In the genomic region with DNA sequence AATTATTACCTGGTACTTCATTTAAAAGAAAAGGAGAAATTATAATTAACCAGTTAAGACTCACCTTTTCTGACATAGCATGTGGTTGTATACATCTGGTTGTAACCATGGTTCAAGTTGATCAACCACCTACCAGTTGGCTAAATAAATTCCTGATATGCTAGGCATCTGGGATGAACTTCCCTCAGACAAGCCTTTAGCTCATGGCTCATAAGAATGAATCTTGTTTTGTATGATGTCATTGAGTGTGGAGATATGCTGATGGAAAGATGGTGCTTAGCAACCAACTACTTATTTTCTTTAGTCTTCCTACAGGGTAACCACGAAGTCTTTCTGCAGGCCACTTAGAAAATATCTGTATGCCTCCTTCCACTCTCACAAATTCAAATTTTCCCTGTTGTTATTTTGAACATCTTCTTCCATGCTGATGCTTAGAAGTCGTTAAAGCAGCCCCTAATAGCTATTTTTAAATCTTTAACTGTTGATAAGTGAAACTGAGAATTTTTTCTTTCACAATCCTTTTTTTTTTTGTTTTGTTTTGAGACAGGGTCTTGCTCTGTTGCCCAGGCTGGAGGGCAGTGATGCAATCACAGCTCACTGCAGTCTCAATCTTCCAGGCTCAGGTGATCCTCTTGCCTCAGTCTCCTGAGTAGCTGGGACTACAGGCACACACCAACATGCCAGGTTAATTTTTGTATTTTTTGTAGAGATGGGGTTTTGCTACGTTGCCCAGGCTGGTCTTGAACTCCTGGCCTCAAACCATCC, we compare ENCODE assay signal across 17 cellular contexts. TPM values are rescaled to one million over a fixed set of nuclear protein-coding genes. Genes with fewer than 3 reads are reported as not detected.
DNase-seq lines count a peak whose midpoint lies in the region; ATAC-seq lines count a peak whose summit lies in the region.
"Had no signal": no experiment of that assay in that cellular context is flagged by ENCODE, and none has a peak within 500 bp of the region (broad histone marks: within the 10 kb centered on the region; RNA-seq: fewer than 3 reads in every experiment).

No MANE protein-coding gene starts in this region.

- no peaks in the 10 kb centered on the region for H3K4me1 Mint-ChIP-seq in CD4-positive, alpha-beta memory T cell
- H3K4me1 Mint-ChIP-seq: activated CD4-positive, alpha-beta T cell treated with anti-CD3 and anti-CD28 coated beads, Interleukin-2, amount 10 ng/mL, durations not matched to agents 24 days and 14 days had no signal

- no peaks in the 10 kb centered on the region for H3K36me3 ChIP-seq in CD4-positive, alpha-beta memory T cell (ENCODE audit: insufficient read depth, low read length)
- H3K36me3 ChIP-seq: colonic mucosa, thoracic aorta had no signal

- H3K4me1 ChIP-seq in CD4-positive, alpha-beta memory T cell (ENCODE audit: insufficient read depth, low read length), result no peaks in the 10 kb centered on the region
- H3K4me1 ChIP-seq: colonic mucosa had no signal

- no peak overlapping the region for H3K4me3 Mint-ChIP-seq in CD4-positive, alpha-beta memory T cell
- H3K4me3 Mint-ChIP-seq: activated CD4-positive, alpha-beta T cell treated with anti-CD3 and anti-CD28 coated beads, Interleukin-2, amount 10 ng/mL, durations not matched to agents 24 days and 14 days had no signal

- H3K9me3 Mint-ChIP-seq in CD4-positive, alpha-beta memory T cell, result no peaks in the 10 kb centered on the region

- DNase-seq in AG08395 (ENCODE audit: low spot score) (peak; percentile 53), amniotic epithelial cell (ENCODE audit: low read depth) (peak; percentile 92), hepatic stellate cell (ENCODE audit: low spot score) (peak; percentile 56), COR-L47 (lab: John Stamatoyannopoulos, UW) (no peak)
- no peak for DNase-seq in CD4-positive, alpha-beta memory T cell
- DNase-seq: activated CD4-positive, alpha-beta T cell treated with anti-CD3 and anti-CD28 coated beads, Interleukin-2, amount 10 ng/mL, durations not matched to agents 24 days and 14 days; activated effector memory CD4-positive, alpha-beta T cell treated with Interleukin-2 at 50 U/mL for 16 hours; C1 segment of cervical spinal cord; colonic mucosa; NCI-H1105; NCI-H774 had no signal

- no peaks in the 10 kb centered on the region for H3K27me3 ChIP-seq in CD4-positive, alpha-beta memory T cell (ENCODE audit: insufficient read depth, low read length)
- H3K27me3 ChIP-seq: colonic mucosa, hepatocyte had no signal

- H3K27ac Mint-ChIP-seq in CD4-positive, alpha-beta memory T cell, result no peak overlapping the region
- H3K27ac Mint-ChIP-seq: activated CD4-positive, alpha-beta T cell treated with anti-CD3 and anti-CD28 coated beads, Interleukin-2, amount 10 ng/mL, durations not matched to agents 24 days and 14 days; progenitor cell of endocrine pancreas had no signal

- POLR2A ChIA-PET in CD4-positive, alpha-beta memory T cell (lab: Charles Lee; ENCODE audit: partially characterized antibody), result no interaction called here

- no peak overlapping the region for H3K4me3 ChIP-seq in CD4-positive, alpha-beta memory T cell (ENCODE audit: low read length in 2 of 2)
- H3K4me3 ChIP-seq: colonic mucosa, hepatocyte, thoracic aorta had no signal

- H3K36me3 Mint-ChIP-seq in CD4-positive, alpha-beta memory T cell, result no peaks in the 10 kb centered on the region

- H3K27ac ChIP-seq in CD4-positive, alpha-beta memory T cell (ENCODE audit: low read depth, low read length), result no peak overlapping the region
- H3K27ac ChIP-seq: colonic mucosa, hepatocyte, thoracic aorta had no signal

- H3K9me3 ChIP-seq in CD4-positive, alpha-beta memory T cell (ENCODE audit: control insufficient read depth in 1 of 2, low read length in 2 of 2), result no peaks in the 10 kb centered on the region
- H3K9me3 ChIP-seq: colonic mucosa, thoracic aorta had no signal

- CTCF ChIA-PET in CD4-positive, alpha-beta memory T cell (lab: Charles Lee; ENCODE audit: partially characterized antibody), result no interaction called here

- intact Hi-C loops in CD4-positive, alpha-beta memory T cell (cut with micrococcal nuclease), result no loop called here

- ATAC-seq in HG03520 (IDR thresholded peaks at IDR 0.05; ENCODE audit: unreplicated experiment) (peak; percentile 43), HG03097 (IDR thresholded peaks at IDR 0.05; ENCODE audit: low FRiP score, unreplicated experiment) (no peak), HG03460 (IDR thresholded peaks at IDR 0.05; ENCODE audit: unreplicated experiment) (no peak)

- H3K27me3 Mint-ChIP-seq in CD4-positive, alpha-beta memory T cell, result peaks cover 2 to 10% of the 10 kb centered on the region in 2 donors
- H3K27me3 Mint-ChIP-seq: activated CD4-positive, alpha-beta T cell treated with anti-CD3 and anti-CD28 coated beads, Interleukin-2, amount 10 ng/mL, durations not matched to agents 24 days and 14 days; progenitor cell of endocrine pancreas had no signal

RNA-seq across cellular contexts. Expression of a gene that starts 51.9 kb away (rescaled TPM):
- total RNA-seq in CD4-positive, alpha-beta memory T cell, result not detected
- polyA plus RNA-seq in CD4-positive, alpha-beta memory T cell, result not detected
- total RNA-seq: activated CD4-positive, alpha-beta T cell treated with anti-CD3 and anti-CD28 coated beads, Interleukin-2, amount 10 ng/mL, durations not matched to agents 24 days and 14 days had no signal

Comparison
In these comparisons a context has a peak if more than half of its experiments do, and no peak if none do; other contexts are left out.
1. DNase-seq: peak in AG08395 (single experiment), amniotic epithelial cell (single experiment) and hepatic stellate cell (single experiment); none in COR-L47 (single experiment) and CD4-positive, alpha-beta memory T cell (0 of 5).